25 cellular contexts compared by ENCODE assay signal in genomic region chr11:61536676-61537270, GRCh38. TPM values are rescaled to one million over a fixed set of nuclear protein-coding genes. Genes with fewer than 3 reads are reported as not detected.
"Had no signal": no experiment of that assay in that cellular context is flagged by ENCODE, and none has a peak within 500 bp of the region (broad histone marks: within the 10 kb centered on the region; RNA-seq: fewer than 3 reads in every experiment).

No MANE protein-coding gene starts in this region.

- H3K36me3 Mint-ChIP-seq: activated CD8-positive, alpha-beta memory T cell treated with anti-CD3 and anti-CD28 coated beads, Interleukin-2, amount 10 ng/mL, durations not matched to agents 7 days and 5 days; activated naive CD8-positive, alpha-beta T cell treated with anti-CD3 and anti-CD28 coated beads for 36 hours had no signal

- H3K9me3 ChIP-seq: body of pancreas, left lung, tibial artery, vagina had no signal

- ATAC-seq: activated CD8-positive, alpha-beta memory T cell treated with anti-CD3 and anti-CD28 coated beads, Interleukin-2, amount 10 ng/mL, durations not matched to agents 7 days and 5 days; body of pancreas; foreskin keratinocyte; left lung had no signal

- H3K9me3 Mint-ChIP-seq: activated B cell treated with CpG ODN at 0.5 μM for 24 hours; activated CD4-positive, alpha-beta memory T cell treated with anti-CD3 and anti-CD28 coated beads, Interleukin-2, amount 10 ng/mL, durations not matched to agents 7 days and 5 days; activated naive CD8-positive, alpha-beta T cell treated with anti-CD3 and anti-CD28 coated beads for 36 hours; nephron had no signal

- DNase-seq: activated B cell treated with CpG ODN at 0.5 μM for 24 hours; activated CD4-positive, alpha-beta memory T cell treated with anti-CD3 and anti-CD28 coated beads, Interleukin-2, amount 10 ng/mL, durations not matched to agents 7 days and 5 days; activated CD4-positive, alpha-beta T cell treated with anti-CD3 and anti-CD28 coated beads for 48 hours; activated CD8-positive, alpha-beta memory T cell treated with anti-CD3 and anti-CD28 coated beads, Interleukin-2, amount 10 ng/mL, durations not matched to agents 7 days and 5 days; activated naive CD4-positive, alpha-beta T cell; activated naive CD8-positive, alpha-beta T cell treated with anti-CD3 and anti-CD28 coated beads for 36 hours; amniotic stem cell; body of pancreas; dorsolateral prefrontal cortex; foreskin keratinocyte; glutamatergic neuron; left lung; midbrain; occipital lobe; posterior cingulate gyrus; retina; stimulated activated CD4-positive, alpha-beta T cell treated with anti-CD3 and anti-CD28 coated beads, Interleukin-2, amount 100 ng/mL, for 24 hours; stimulated activated naive CD4-positive, alpha-beta T cell treated with Interleukin-2 at 50 U/mL for 16 hours; tibial artery had no signal

- H3K4me3 Mint-ChIP-seq: activated B cell treated with CpG ODN at 0.5 μM for 24 hours; activated CD4-positive, alpha-beta memory T cell treated with anti-CD3 and anti-CD28 coated beads, Interleukin-2, amount 10 ng/mL, durations not matched to agents 7 days and 5 days; activated CD8-positive, alpha-beta memory T cell treated with anti-CD3 and anti-CD28 coated beads, Interleukin-2, amount 10 ng/mL, durations not matched to agents 7 days and 5 days; activated naive CD8-positive, alpha-beta T cell treated with anti-CD3 and anti-CD28 coated beads for 36 hours had no signal

- H3K27ac Mint-ChIP-seq: activated B cell treated with CpG ODN at 0.5 μM for 24 hours; activated CD4-positive, alpha-beta memory T cell treated with anti-CD3 and anti-CD28 coated beads, Interleukin-2, amount 10 ng/mL, durations not matched to agents 7 days and 5 days; activated CD8-positive, alpha-beta memory T cell treated with anti-CD3 and anti-CD28 coated beads, Interleukin-2, amount 10 ng/mL, durations not matched to agents 7 days and 5 days; activated naive CD8-positive, alpha-beta T cell treated with anti-CD3 and anti-CD28 coated beads for 36 hours had no signal

- H3K27me3 ChIP-seq: body of pancreas, dorsolateral prefrontal cortex, foreskin keratinocyte, vagina had no signal

- H3K36me3 ChIP-seq: left lung, tibial artery, vagina had no signal

- H3K4me3 ChIP-seq: body of pancreas, dorsolateral prefrontal cortex, left lung, tibial artery, vagina had no signal

- H3K4me1 Mint-ChIP-seq: activated CD4-positive, alpha-beta memory T cell treated with anti-CD3 and anti-CD28 coated beads, Interleukin-2, amount 10 ng/mL, durations not matched to agents 7 days and 5 days; activated CD8-positive, alpha-beta memory T cell treated with anti-CD3 and anti-CD28 coated beads, Interleukin-2, amount 10 ng/mL, durations not matched to agents 7 days and 5 days; activated naive CD8-positive, alpha-beta T cell treated with anti-CD3 and anti-CD28 coated beads for 36 hours had no signal

- H3K27ac ChIP-seq: body of pancreas, foreskin keratinocyte, left lung, tibial artery, vagina had no signal

- H3K4me1 ChIP-seq: foreskin keratinocyte, left lung, tibial artery, vagina had no signal

RNA-seq across cellular contexts. Expression of gene LRRC10B, which starts 28.2 kb away (rescaled TPM):
- total RNA-seq: activated B cell treated with CpG ODN at 0.5 μM for 24 hours; activated naive CD8-positive, alpha-beta T cell treated with anti-CD3 and anti-CD28 coated beads for 36 hours; epithelial cell of proximal tubule; foreskin keratinocyte; lung microvascular endothelial cell; skeletal muscle tissue had no signal
- polyA plus RNA-seq: fibroblast of lung had no signal

RNA-seq across cellular contexts. Expression of gene SYT7, which starts 44.1 kb away (rescaled TPM):
- total RNA-seq: activated B cell treated with CpG ODN at 0.5 μM for 24 hours; activated CD4-positive, alpha-beta memory T cell treated with anti-CD3 and anti-CD28 coated beads, Interleukin-2, amount 10 ng/mL, durations not matched to agents 7 days and 5 days; activated CD8-positive, alpha-beta memory T cell treated with anti-CD3 and anti-CD28 coated beads, Interleukin-2, amount 10 ng/mL, durations not matched to agents 7 days and 5 days; activated naive CD8-positive, alpha-beta T cell treated with anti-CD3 and anti-CD28 coated beads for 36 hours had no signal
